In genomic region chr20:4522310-4522709, GRCh38 we compare ENCODE assay signal across 27 cellular contexts.
"Had no signal": no experiment of that assay in that cellular context is flagged by ENCODE, and none has a peak within 500 bp of the region (broad histone marks: within the 10 kb centered on the region; RNA-seq: fewer than 3 reads in every experiment).

No MANE protein-coding gene starts in this region.

- DNase-seq: colonic mucosa; cortex of kidney; effector CD8-positive, alpha-beta T cell; effector memory CD8-positive, alpha-beta T cell; endodermal cell; erythroblast; esophagus squamous epithelium; foreskin fibroblast; foreskin melanocyte; gastrocnemius medialis; glutamatergic neuron; head of caudate nucleus; heart right ventricle; hippocampal formation; left cardiac atrium; left ventricle myocardium superior; lower lobe of right lung; mesenchymal stem cell; mucosa of descending colon had no signal

- H3K36me3 Mint-ChIP-seq: mesothelial cell of epicardium had no signal

- FAIRE-seq: endometrium, islet of Langerhans, keratinocyte had no signal

- H3K9me3 Mint-ChIP-seq: dendritic cell treated with granulocyte-macrophage colony-stimulating factor and Interleukin-4, amounts not matched to agents 40 ng/mL and 50 ng/mL, for 4 days; effector memory CD8-positive, alpha-beta T cell; endodermal cell; mesothelial cell of epicardium had no signal

- H3K4me1 ChIP-seq: colonic mucosa, esophagus squamous epithelium, gastrocnemius medialis, heart right ventricle, left lung, lower lobe of right lung had no signal

- H3K4me3 ChIP-seq: colonic mucosa, esophagus squamous epithelium, gastrocnemius medialis, heart right ventricle, left lung, lower lobe of right lung, mucosa of descending colon had no signal

- H3K9me3 ChIP-seq: colonic mucosa, esophagus squamous epithelium, gastrocnemius medialis, left lung, lower lobe of right lung, mucosa of descending colon had no signal

- H3K4me1 Mint-ChIP-seq: mesothelial cell of epicardium had no signal

- ATAC-seq: effector memory CD8-positive, alpha-beta T cell; esophagus mucosa; gastrocnemius medialis; heart right ventricle; left cardiac atrium; left lung; left ventricle myocardium superior; lower lobe of right lung; mucosa of descending colon had no signal

- H3K27ac ChIP-seq: colonic mucosa, epithelial cell of prostate, esophagus squamous epithelium, gastrocnemius medialis, heart right ventricle, left lung, lower lobe of right lung had no signal

- H3K27me3 ChIP-seq: colonic mucosa, gastrocnemius medialis, left lung had no signal

- H3K36me3 ChIP-seq: colonic mucosa, esophagus squamous epithelium, gastrocnemius medialis, heart right ventricle, left lung, lower lobe of right lung had no signal

- H3K27ac Mint-ChIP-seq: dendritic cell treated with granulocyte-macrophage colony-stimulating factor and Interleukin-4, amounts not matched to agents 40 ng/mL and 50 ng/mL, for 4 days; effector memory CD8-positive, alpha-beta T cell; endodermal cell; mesothelial cell of epicardium had no signal

- H3K4me3 Mint-ChIP-seq: dendritic cell treated with granulocyte-macrophage colony-stimulating factor and Interleukin-4, amounts not matched to agents 40 ng/mL and 50 ng/mL, for 4 days; effector memory CD8-positive, alpha-beta T cell; endodermal cell; mesothelial cell of epicardium had no signal
